ENCODE assay signal across 6 cellular contexts in the genomic region with DNA sequence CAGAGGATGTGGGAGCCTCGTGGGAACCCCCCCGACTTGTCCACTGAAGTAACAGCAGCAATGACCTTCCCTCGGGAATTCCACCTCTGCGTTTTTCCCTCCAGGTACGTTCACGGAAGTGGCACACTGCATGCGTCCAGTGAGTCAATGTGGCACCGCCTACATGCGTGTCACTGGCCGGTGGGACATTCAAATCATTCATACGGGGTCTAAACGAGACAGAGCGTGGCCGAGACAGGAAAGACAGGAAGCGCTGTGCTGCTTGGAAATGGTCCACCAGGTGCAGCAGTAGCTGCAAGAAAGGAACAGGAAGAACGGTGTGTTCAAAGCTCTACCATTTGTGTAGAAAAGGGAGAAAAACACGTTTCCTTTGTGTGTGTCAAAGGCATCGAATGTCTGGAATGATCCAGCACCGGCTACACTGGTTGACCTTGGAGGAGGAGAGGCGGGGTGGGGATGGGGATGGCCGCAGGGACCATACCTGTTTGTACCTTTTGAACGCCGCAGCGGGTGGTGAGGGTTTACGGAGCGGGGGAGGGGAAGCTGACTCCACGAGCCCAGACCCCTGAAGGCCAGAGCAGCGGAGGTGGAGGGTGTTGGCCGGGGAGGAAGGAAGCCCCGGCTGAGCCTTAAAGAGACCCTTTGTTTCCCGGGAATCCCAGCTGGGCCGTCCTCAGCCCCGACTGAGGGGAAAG. TPM values are rescaled to one million over a fixed set of nuclear protein-coding genes. Genes with fewer than 3 reads are reported as not detected.
A peak's percentile ranks its signal among the peaks of the same experiment; 100 is the strongest.
DNase-seq lines count a peak whose midpoint lies in the region; TF ChIP-seq lines count a peak whose summit lies in the region.

No MANE protein-coding gene starts in this region.

- H3K9ac ChIP-seq in BLaER1 = peak overlapping the region; percentile 85; the same call in 1 of the 2 replicates
- H3K9ac ChIP-seq in endocrine pancreas (ENCODE audit: control insufficient read depth, insufficient read depth, low read length) = no peak overlapping the region
- H3K9ac ChIP-seq in skeletal muscle tissue (ENCODE audit: low read depth in 1 of 3, low read length in 3 of 3) = peak overlapping the region in 1 of 3 donors; percentile 45

- intact Hi-C loops in ascending aorta (cut with DNase I) = loop anchor here (2.0 to 5.0 kb wide), 4 partner anchors 13 to 204 kb away; a partner anchor contains a TSS

- H3K27ac ChIP-seq in BLaER1 (0 out of 2 replicates have a peak overlapping the region, but pooled peaks have one; percentile 21), skeletal muscle tissue (ENCODE audit: low read depth, low read length) (no peak overlapping the region), ascending aorta (no peak overlapping the region)

- H3K4me3 ChIP-seq in BLaER1 (peak overlapping the region; percentile 89), endocrine pancreas (ENCODE audit: control insufficient read depth, insufficient read depth, low read length) (peak overlapping the region; percentile 37), skeletal muscle tissue (ENCODE audit: low read length in 3 of 3) (peak overlapping the region; percentile 41 to 84 (median 46)), ascending aorta (peak overlapping the region in 1 of 2 donors; percentile 84)

- DNase-seq in NCI-H526 (lab: John Stamatoyannopoulos, UW) (peak; percentile 54 to 68), NCI-H82 treated with DMSO at 0.1 percent for 48 hours (lab: John Stamatoyannopoulos, UW; ENCODE audit: unreplicated experiment) (no peak), ascending aorta (ENCODE audit: low spot score in 2 of 2) (no peak)

- H3K9me3 ChIP-seq in BLaER1 = no peaks in the 10 kb centered on the region
- H3K9me3 ChIP-seq in endocrine pancreas (ENCODE audit: control insufficient read depth, low read length) = no peaks in the 10 kb centered on the region
- H3K9me3 ChIP-seq in skeletal muscle tissue (ENCODE audit: control insufficient read depth in 3 of 3, low read length in 3 of 3) = no peaks in the 10 kb centered on the region
- no peaks in the 10 kb centered on the region for H3K9me3 ChIP-seq in ascending aorta

- H3K27me3 ChIP-seq in BLaER1 (no peaks in the 10 kb centered on the region; the same call in 1 of the 2 replicates), endocrine pancreas (ENCODE audit: control insufficient read depth, insufficient read depth, low read length) (no peaks in the 10 kb centered on the region), skeletal muscle tissue (ENCODE audit: control insufficient read depth in 3 of 3, insufficient read depth in 3 of 3, low read length in 3 of 3) (no peaks in the 10 kb centered on the region), ascending aorta (no peaks in the 10 kb centered on the region)

- H3K4me1 ChIP-seq in BLaER1 (peaks cover 56% of the 10 kb centered on the region), endocrine pancreas (ENCODE audit: control insufficient read depth, insufficient read depth, low read length) (no peaks in the 10 kb centered on the region), skeletal muscle tissue (ENCODE audit: control insufficient read depth in 3 of 3, insufficient read depth in 3 of 3, low read length in 3 of 3) (peaks cover 27 to 50% (median 38%) of the 10 kb centered on the region in 3 donors), ascending aorta (peaks cover 5 to 12% of the 10 kb centered on the region in 2 donors)

- H4K20me1 ChIP-seq in BLaER1 = peaks cover 29% of the 10 kb centered on the region

- H3K36me3 ChIP-seq in BLaER1 (no peaks in the 10 kb centered on the region), endocrine pancreas (ENCODE audit: control insufficient read depth, insufficient read depth, low read length) (no peaks in the 10 kb centered on the region), skeletal muscle tissue (ENCODE audit: control insufficient read depth in 3 of 3, insufficient read depth in 3 of 3, low read length in 3 of 3) (no peaks in the 10 kb centered on the region), ascending aorta (no peaks in the 10 kb centered on the region)

- TF ChIP-seq CTCF in ascending aorta (IDR thresholded peaks at IDR 0.05) = no peak

- peak overlapping the region; percentile 100 for H3K4me2 ChIP-seq in BLaER1

RNA-seq across cellular contexts. Expression of a gene that starts 1.7 kb away (rescaled TPM):
- total RNA-seq in skeletal muscle tissue (11.0 TPM), ascending aorta (47.6 TPM)

RNA-seq across cellular contexts. Expression of a gene that starts 13.1 kb away (rescaled TPM):
- total RNA-seq in skeletal muscle tissue (43.3 TPM), ascending aorta (47.8 TPM)

RNA-seq across cellular contexts. Expression of a gene that starts 13.5 kb away (rescaled TPM):
- total RNA-seq in skeletal muscle tissue (21.4 TPM), ascending aorta (66.0 TPM)

RNA-seq across cellular contexts. Expression of a gene that starts 18.2 kb away (rescaled TPM):
- total RNA-seq in skeletal muscle tissue = 2.6 TPM
- total RNA-seq in ascending aorta = 44.0 TPM

RNA-seq across cellular contexts. Expression of a gene that starts 30.9 kb away (rescaled TPM):
- total RNA-seq in skeletal muscle tissue (8.9 TPM), ascending aorta (27.6 TPM)

Comparison
In these comparisons a context has a peak if more than half of its experiments do, and no peak if none do; other contexts are left out.
1. DNase-seq: peak in NCI-H526 (2 of 2); none in NCI-H82 treated with DMSO at 0.1 percent for 48 hours (single experiment) and ascending aorta (0 of 2).